ENCODE assay signal across 9 cellular contexts in the genomic region with DNA sequence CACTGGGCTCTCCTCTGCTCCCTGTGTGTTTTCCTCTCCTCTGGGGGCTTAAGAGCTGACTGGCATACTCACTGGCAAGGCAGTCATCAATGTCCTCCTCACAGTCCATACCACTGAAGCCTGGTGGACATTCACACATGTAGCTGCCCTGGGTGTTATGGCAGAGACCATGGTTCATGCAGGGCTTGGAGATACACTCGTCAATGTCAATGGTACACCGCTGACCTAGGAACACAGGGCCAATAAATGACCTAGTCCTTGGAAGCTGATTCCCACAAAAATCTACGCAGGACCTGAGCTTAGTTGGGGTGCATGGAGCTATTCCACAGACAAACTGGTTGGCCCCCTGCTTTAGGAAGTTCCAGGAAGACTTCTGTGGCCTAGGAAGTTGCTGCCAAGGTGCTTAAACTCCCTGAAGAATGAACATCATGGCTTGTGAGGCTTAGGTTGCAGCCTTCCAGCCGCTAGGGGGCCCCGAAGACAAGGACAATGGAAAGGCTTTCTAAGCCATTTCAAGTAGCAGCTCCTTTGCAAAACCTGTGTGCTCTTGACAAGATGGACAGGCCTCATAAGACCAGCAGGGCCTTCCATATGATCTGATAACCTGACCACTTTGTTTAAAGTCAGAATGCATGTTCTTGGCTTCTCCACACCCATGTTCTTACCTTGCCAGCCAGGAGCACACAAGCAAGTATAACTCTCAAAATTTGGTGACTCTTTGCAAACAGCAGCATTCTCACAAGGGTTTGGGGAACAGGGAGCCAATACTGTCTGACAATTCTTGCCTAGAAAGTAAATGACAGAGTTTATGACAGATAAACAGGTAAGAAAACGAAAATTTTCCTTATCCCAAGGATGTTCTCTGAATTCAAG. TPM values are rescaled to one million over a fixed set of nuclear protein-coding genes. Genes with fewer than 3 reads are reported as not detected.
A peak's percentile ranks its signal among the peaks of the same experiment; 100 is the strongest.
DNase-seq lines count a peak whose midpoint lies in the region; FAIRE-seq and TF ChIP-seq lines count a peak whose summit lies in the region.
"Had no signal": no experiment of that assay in that cellular context is flagged by ENCODE, and none has a peak within 500 bp of the region (broad histone marks: within the 10 kb centered on the region; RNA-seq: fewer than 3 reads in every experiment).

No MANE protein-coding gene starts in this region.

- no peak overlapping the region for H3K27ac ChIP-seq in endothelial cell of umbilical vein (ENCODE audit: insufficient read depth, low read depth, low read length)

- no TSS peak for BruUV-seq in endothelial cell of umbilical vein (replicated peaks; lab: Mats Ljungman, UMichigan)

- H3K9ac ChIP-seq in endothelial cell of umbilical vein (replicated peaks; ENCODE audit: extremely low read depth, insufficient read depth, low read length) = no peak overlapping the region

- H3K79me2 ChIP-seq in endothelial cell of umbilical vein (ENCODE audit: control insufficient read depth, insufficient read depth, low read length) = no peaks in the 10 kb centered on the region

- POLR2A ChIA-PET in endothelial cell of umbilical vein (lab: Charles Lee) = no interaction called here

- FAIRE-seq in endothelial cell of umbilical vein (lab: Jason Lieb, UNC) = peak; percentile 83

- H3K9me1 ChIP-seq in endothelial cell of umbilical vein (replicated peaks; ENCODE audit: control insufficient read depth, extremely low read depth, insufficient read depth, low read length) = no peaks in the 10 kb centered on the region

- dilution Hi-C loops in endothelial cell of umbilical vein (cut with MboI; ENCODE audit: extremely low pct_ligation_motif_present, low sequenced_read_pairs) = no loop called here

- intact Hi-C loops in endothelial cell of umbilical vein (cut with micrococcal nuclease) = loop anchor here (1.0 to 5.0 kb wide), 3 partner anchors 61 to 194 kb away; no protein-coding TSS in a partner anchor

- no peaks in the 10 kb centered on the region for H4K20me1 ChIP-seq in endothelial cell of umbilical vein (replicated peaks; ENCODE audit: control insufficient read depth, extremely low read depth, insufficient read depth, low read length)

- TF ChIP-seq POLR2A in endothelial cell of umbilical vein (IDR thresholded peaks at IDR 0.05; ENCODE audit: low read depth, low read length) = no peak

- CTCF ChIA-PET in endothelial cell of umbilical vein (lab: Charles Lee) = interaction anchor here (0.5 to 4.0 kb wide), 22 partner anchors 9 to 228 kb away, joined by 3 to 30 read pairs (median 4); a partner anchor contains a TSS

- no peak overlapping the region for H2AFZ ChIP-seq in endothelial cell of umbilical vein (ENCODE audit: low read depth, low read length)

- TF ChIP-seq CTCF in endothelial cell of umbilical vein (IDR thresholded peaks at IDR 0.05; ENCODE audit: extremely low read depth in 1 of 2, insufficient read depth in 1 of 2, low read depth in 1 of 2, low read length in 2 of 2) = peak; percentile 89 to 90

- peaks cover 0 to 4% of the 10 kb centered on the region in 2 experiments for H3K36me3 ChIP-seq in endothelial cell of umbilical vein (ENCODE audit: control insufficient read depth in 2 of 2, extremely low read depth in 1 of 2, insufficient read depth in 2 of 2, low read length in 2 of 2)

- no peaks in the 10 kb centered on the region for H3K4me1 ChIP-seq in endothelial cell of umbilical vein (ENCODE audit: control insufficient read depth, extremely low read depth, insufficient read depth, low read length)

- H3K4me2 ChIP-seq in endothelial cell of umbilical vein (ENCODE audit: insufficient read depth, low read length) = no peak overlapping the region

- no peaks in the 10 kb centered on the region for H3K27me3 ChIP-seq in endothelial cell of umbilical vein (ENCODE audit: control insufficient read depth in 2 of 2, insufficient read depth in 2 of 2, low read length in 2 of 2)

- DNase-seq in SIG-M5 treated with dmso at 0.1 percent for 504 hours (lab: John Stamatoyannopoulos, UW; ENCODE audit: unreplicated experiment) = peak; percentile 69
- no peak for DNase-seq in SIG-M5 (lab: John Stamatoyannopoulos, UW)
- peak; percentile 74 for DNase-seq in HT-29 (ENCODE audit: low spot score)
- peak; percentile 51 to 64 for DNase-seq in NOMO-1 (lab: John Stamatoyannopoulos, UW; ENCODE audit: unreplicated experiment in 2 of 2)
- peak; percentile 23 to 41 for DNase-seq in activated CD8-positive, alpha-beta memory T cell treated with anti-CD3 and anti-CD28 coated beads for 4 hours (ENCODE audit: low read depth in 2 of 2)
- peak; percentile 79 for DNase-seq in endothelial cell of umbilical vein (ENCODE audit: low read depth, low spot score)
- DNase-seq in myocyte (ENCODE audit: low read depth) = peak; percentile 86
- DNase-seq in stimulated activated CD8-positive, alpha-beta memory T cell treated with anti-CD3 and anti-CD28 coated beads, Interleukin-4, amount 100 ng/mL, for 48 hours = peak; percentile 86

- H3K9me3 ChIP-seq in endothelial cell of umbilical vein (replicated peaks; ENCODE audit: control insufficient read depth, insufficient read depth, low read length) = no peaks in the 10 kb centered on the region

- no peak overlapping the region for H3K4me3 ChIP-seq in endothelial cell of umbilical vein (replicated peaks in 1 of 3; ENCODE audit: insufficient read depth in 1 of 3, low read depth in 1 of 3, low read length in 3 of 3)

TF ChIP-seq in endothelial cell of umbilical vein, 7 proteins besides CTCF, POLR2A, EP300 and RAD21:
- TF ChIP-seq JUN (IDR thresholded peaks at IDR 0.05; ENCODE audit: borderline replicate concordance, insufficient read depth, insufficient read length, low read depth) = no peak
- TF ChIP-seq POLR2AphosphoS5 (IDR thresholded peaks at IDR 0.05; ENCODE audit: insufficient read depth, low read depth, low read length) = no peak
- TF ChIP-seq MYC (IDR thresholded peaks at IDR 0.05; ENCODE audit: low read depth, low read length) = no peak
- TF ChIP-seq GATA2 (IDR thresholded peaks at IDR 0.05; ENCODE audit: insufficient read depth, insufficient read length, low read depth, low read length) = no peak
- TF ChIP-seq FOS (IDR thresholded peaks at IDR 0.05; ENCODE audit: borderline replicate concordance, insufficient read depth, low read length) = no peak
- TF ChIP-seq, protein P1, sequence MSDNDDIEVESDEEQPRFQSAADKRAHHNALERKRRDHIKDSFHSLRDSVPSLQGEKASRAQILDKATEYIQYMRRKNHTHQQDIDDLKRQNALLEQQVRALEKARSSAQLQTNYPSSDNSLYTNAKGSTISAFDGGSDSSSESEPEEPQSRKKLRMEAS (IDR thresholded peaks at IDR 0.05; ENCODE audit: insufficient read depth, insufficient read length) = no peak
- TF ChIP-seq EZH2 (IDR thresholded peaks at IDR 0.05; ENCODE audit: borderline replicate concordance, low read depth, low read length, severe bottlenecking) = no peak
TF ChIP-seq in endothelial cell of umbilical vein: peak in this region for 0.

RNA-seq across cellular contexts. Expression of a gene that starts 52.3 kb away (rescaled TPM):
- not detected in 2 replicates for total RNA-seq in HT-29 (2014; rRNA removed; shearing (Covaris generic))
- not detected in 2 replicates for total RNA-seq in endothelial cell of umbilical vein
- polyA plus RNA-seq in endothelial cell of umbilical vein = not detected in 2 replicates
- polyA plus RNA-seq in endothelial cell of umbilical vein (2011; cell fraction: cytosol; rRNA removed) = not detected in 2 replicates
- polyA plus RNA-seq in endothelial cell of umbilical vein (2011; cell fraction: nucleus; rRNA removed) = not detected in 2 replicates
- polyA plus RNA-seq in endothelial cell of umbilical vein (2012) = not detected in 2 replicates
- not detected in 2 replicates for polyA minus RNA-seq in endothelial cell of umbilical vein
- not detected for polyA minus RNA-seq in endothelial cell of umbilical vein (2011; cell fraction: cytosol; rRNA and poly(A)+ RNA removed)
- polyA minus RNA-seq in endothelial cell of umbilical vein (2011; cell fraction: nucleus; rRNA and poly(A)+ RNA removed) = not detected in 2 replicates
- not detected in 2 replicates for total RNA-seq in myocyte
- not detected for polyA plus RNA-seq in myocyte (2012)
- total RNA-seq: temporal lobe had no signal
